ENCODE assay signal across 7 cellular contexts in genomic region chr5:132776077-132776931, GRCh38. TPM values are rescaled to one million over a fixed set of nuclear protein-coding genes. Genes with fewer than 3 reads are reported as not detected.
A peak's percentile ranks its signal among the peaks of the same experiment; 100 is the strongest.
DNase-seq lines count a peak whose midpoint lies in the region; TF ChIP-seq lines count a peak whose summit lies in the region.

No MANE protein-coding gene starts in this region.

- H3K36me3 ChIP-seq in H7 (replicated peaks; ENCODE audit: control insufficient read depth, insufficient read depth, low read length) (no peaks in the 10 kb centered on the region), stomach (no peaks in the 10 kb centered on the region)

- TF ChIP-seq EP300 in stomach (IDR thresholded peaks at IDR 0.05) = no peak

- H3K27me3 ChIP-seq in H7 (ENCODE audit: control insufficient read depth, insufficient read depth, low read length) (peaks cover 34% of the 10 kb centered on the region), stomach (no peaks in the 10 kb centered on the region)

- no peak for TF ChIP-seq CTCF in stomach (IDR thresholded peaks at IDR 0.05)

- H3K9me3 ChIP-seq in stomach = no peaks in the 10 kb centered on the region

- intact Hi-C loops in stomach (cut with DNase I; ENCODE audit: low total_unique reads) = no loop called here

- H3K4me3 ChIP-seq in H7 (ENCODE audit: insufficient read depth, low read depth, low read length) (peak overlapping the region; percentile 63), stomach (peak overlapping the region; percentile 79 to 88 (median 82))

- DNase-seq in ELR (ENCODE audit: low read depth) (peak; percentile 61), H7 (peak; percentile 69), OCI-M1 (lab: John Stamatoyannopoulos, UW) (peak; percentile 65), left kidney (ENCODE audit: low read depth, low spot score) (peak; percentile 83), stomach (no peak), GOT3 (lab: John Stamatoyannopoulos, UW) (no peak)

- H3K27ac ChIP-seq in cingulate gyrus (ENCODE audit: low read depth, low read length) (peak overlapping the region; percentile 89), stomach (peak overlapping the region; percentile 81 to 88 (median 86))

- TF ChIP-seq POLR2A in stomach (IDR thresholded peaks at IDR 0.05) = no peak

- WGBS in stomach, 5 donors = 5 to 7% (median 6%) methylated on average over 26 to 40 of the region's 40 CpGs

- H3K4me1 ChIP-seq in stomach = peaks cover 16 to 67% (median 49%) of the 10 kb centered on the region in 4 donors

RNA-seq across cellular contexts. Expression of gene SEPTIN8, which starts 0.7 kb away (rescaled TPM):
- total RNA-seq in H7 (2014; rRNA removed; shearing (Covaris generic)) = 10.5 and 12.4 TPM in 2 replicates
- total RNA-seq in stomach = 10 to 100 TPM; 18.5 to 47.3 (median 36.2) TPM
- polyA plus RNA-seq in stomach = 10 to 100 TPM; 15.5 to 28.4 (median 27.4) TPM

RNA-seq across cellular contexts. Expression of gene CCNI2, which starts 29.1 kb away (rescaled TPM):
- total RNA-seq in H7 (2014; rRNA removed; shearing (Covaris generic)) = 0.07 and 0.18 TPM in 2 replicates
- total RNA-seq in stomach = 10 to 100 TPM in 2 of 5 donors, under 1 TPM in 1, not detected in 2; 0.92 to 56.7 (median 34.5) TPM
- polyA plus RNA-seq in stomach = 1 to 10 TPM in 2 of 3 donors, under 1 TPM in 1; 0.46 to 1.9 (median 1.3) TPM

RNA-seq across cellular contexts. Expression of gene SOWAHA, which starts 36.8 kb away (rescaled TPM):
- 0.21 TPM in 1 of 2 replicates, not detected in the other for total RNA-seq in H7 (2014; rRNA removed; shearing (Covaris generic))
- total RNA-seq in stomach = 10 to 100 TPM in 2 of 5 donors, 1 to 10 TPM in 2, not detected in 1; 6.8 to 91.8 (median 13.2) TPM
- 1 to 10 TPM; 2.4 to 5.7 (median 5.2) TPM for polyA plus RNA-seq in stomach

RNA-seq across cellular contexts. Expression of gene KIF3A, which starts 39.0 kb away (rescaled TPM):
- 2.7 and 3.2 TPM in 2 replicates for total RNA-seq in H7 (2014; rRNA removed; shearing (Covaris generic))
- 10 to 100 TPM in 1 of 5 donors, 1 to 10 TPM in 3, under 1 TPM in 1; 0.58 to 19.3 (median 8.5) TPM for total RNA-seq in stomach
- polyA plus RNA-seq in stomach = 1 to 10 TPM; 1.5 to 3.8 (median 2.1) TPM

RNA-seq across cellular contexts. Expression of gene SHROOM1, which starts 54.1 kb away (rescaled TPM):
- total RNA-seq in H7 (2014; rRNA removed; shearing (Covaris generic)) = 1.3 and 4.0 TPM in 2 replicates
- total RNA-seq in stomach = 100 to 1,000 TPM in 1 of 5 donors, 10 to 100 TPM in 3, 1 to 10 TPM in 1; 5.3 to 264 (median 48.7) TPM
- 10 to 100 TPM in 1 of 3 donors, 1 to 10 TPM in 2; 7.5 to 12.8 (median 9.6) TPM for polyA plus RNA-seq in stomach

Comparison
In these comparisons a context has a peak if more than half of its experiments do, and no peak if none do; other contexts are left out.
1. DNase-seq: peak in ELR (single experiment), H7 (single experiment), OCI-M1 (single experiment) and left kidney (single experiment); none in stomach (single experiment) and GOT3 (single experiment).